In the genomic region with DNA sequence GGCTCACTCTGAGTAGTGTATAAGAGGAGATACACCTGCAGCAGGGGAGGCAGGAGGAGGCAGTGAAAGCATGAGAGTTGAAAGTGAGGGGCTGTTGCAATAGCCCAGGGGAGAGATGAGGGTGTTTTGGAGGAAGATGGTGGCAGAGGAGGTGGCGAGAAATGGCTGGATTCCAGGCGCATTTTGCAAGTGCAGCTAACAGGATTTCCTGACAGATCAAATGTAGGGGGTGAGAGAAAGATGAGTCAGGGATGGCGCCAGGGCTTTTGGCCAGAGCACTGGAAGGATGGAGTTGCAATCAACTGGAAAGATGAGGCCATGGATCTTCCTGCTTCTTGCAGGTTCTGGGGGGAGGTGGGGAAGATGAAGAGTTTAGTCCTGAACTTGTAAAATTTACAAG, we compare ENCODE assay signal across 21 cellular contexts. TPM values are rescaled to one million over a fixed set of nuclear protein-coding genes. Genes with fewer than 3 reads are reported as not detected.
DNase-seq lines count a peak whose midpoint lies in the region; ATAC-seq and TF ChIP-seq lines count a peak whose summit lies in the region.
"Had no signal": no experiment of that assay in that cellular context is flagged by ENCODE, and none has a peak within 500 bp of the region (broad histone marks: within the 10 kb centered on the region; RNA-seq: fewer than 3 reads in every experiment).

No MANE protein-coding gene starts in this region.

- peaks cover 7% of the 10 kb centered on the region; the same call in 1 of the 2 replicates for H3K4me1 ChIP-seq in PC-3 (ENCODE audit: insufficient read depth, low read length)
- H3K4me1 ChIP-seq in fibroblast of lung (ENCODE audit: control insufficient read depth, extremely low read depth, insufficient read depth, low read length), result no peaks in the 10 kb centered on the region

- H3K27ac ChIP-seq in PC-3 (ENCODE audit: low read length) (no peak overlapping the region), fibroblast of lung (ENCODE audit: insufficient read depth, low read length) (no peak overlapping the region)
- H3K27ac ChIP-seq: RWPE1, thyroid gland had no signal

- no peaks in the 10 kb centered on the region for H3K79me2 ChIP-seq in PC-3 (ENCODE audit: low read length)
- no peaks in the 10 kb centered on the region for H3K79me2 ChIP-seq in fibroblast of lung (ENCODE audit: control insufficient read depth, insufficient read depth, low read length)

- H3K9me2 ChIP-seq in PC-3 (replicated peaks; ENCODE audit: low read length), result no peaks in the 10 kb centered on the region

- TF ChIP-seq CTCF in PC-3 (conservative IDR thresholded peaks at IDR 0.05; ENCODE audit: low read depth, low read length) (no peak), fibroblast of lung (conservative IDR thresholded peaks at IDR 0.05 in 1 of 2, IDR thresholded peaks at IDR 0.05 in 1 of 2; ENCODE audit: low read depth in 1 of 2, low read length in 2 of 2) (no peak), omental fat pad (IDR thresholded peaks at IDR 0.05) (no peak)

- ATAC-seq in PC-3, result no peak
- peak; percentile 69 for ATAC-seq in omental fat pad (ENCODE audit: low FRiP score)
- no peak for ATAC-seq in HG03175 (IDR thresholded peaks at IDR 0.05; ENCODE audit: unreplicated experiment)
- ATAC-seq in GM19324 (IDR thresholded peaks at IDR 0.05; ENCODE audit: low FRiP score, unreplicated experiment), result no peak
- ATAC-seq: right cardiac atrium, WTC11 had no signal

- no peaks in the 10 kb centered on the region for H3K9me3 ChIP-seq in PC-3 (ENCODE audit: low read length)
- H3K9me3 ChIP-seq in fibroblast of lung (ENCODE audit: control insufficient read depth, insufficient read depth, low read depth, low read length), result no peaks in the 10 kb centered on the region
- H3K9me3 ChIP-seq: BE2C, thyroid gland had no signal

- no peak overlapping the region for H2AFZ ChIP-seq in PC-3 (ENCODE audit: low read length)
- H2AFZ ChIP-seq in fibroblast of lung (ENCODE audit: low read length), result no peak overlapping the region

- no peak overlapping the region for H3K9ac ChIP-seq in PC-3 (ENCODE audit: low read length)
- no peak overlapping the region for H3K9ac ChIP-seq in fibroblast of lung (ENCODE audit: insufficient read depth, low read length)

- POLR2A ChIA-PET in PC-3 (lab: Charles Lee; ENCODE audit: unreplicated experiment), result no interaction called here

- no peak overlapping the region for H3K4me2 ChIP-seq in PC-3 (ENCODE audit: low read length)
- no peak overlapping the region for H3K4me2 ChIP-seq in fibroblast of lung (ENCODE audit: extremely low read depth, insufficient read depth, low read length)

- no peaks in the 10 kb centered on the region for H4K20me1 ChIP-seq in PC-3 (ENCODE audit: low read length)
- H4K20me1 ChIP-seq in fibroblast of lung (ENCODE audit: control insufficient read depth, extremely low read depth, insufficient read depth, low read length), result no peaks in the 10 kb centered on the region

- no peaks in the 10 kb centered on the region for H3F3A ChIP-seq in PC-3 (ENCODE audit: low read length, unreplicated experiment)

- H3K36me3 ChIP-seq in PC-3 (ENCODE audit: low read depth, low read length) (no peaks in the 10 kb centered on the region), fibroblast of lung (ENCODE audit: control insufficient read depth, insufficient read depth, low read length) (no peaks in the 10 kb centered on the region)
- H3K36me3 ChIP-seq: BE2C, thyroid gland had no signal

- DNase-seq in EH (ENCODE audit: low read depth), result peak; percentile 21
- peak; percentile 14 for DNase-seq in PC-3
- peak; percentile 6 to 55 for DNase-seq in fibroblast of lung (ENCODE audit: low read depth in 2 of 2)
- no peak for DNase-seq in omental fat pad (ENCODE audit: low spot score)
- DNase-seq in activated T-cell treated with anti-CD3 and anti-CD28 coated beads for 4 hours, result no peak
- no peak for DNase-seq in stimulated activated CD4-positive, alpha-beta T cell treated with anti-CD3 and anti-CD28 coated beads, Interleukin-4, amount 100 ng/mL, for 4 hours
- DNase-seq: amniotic stem cell; BE2C; cerebellar nuclear complex; DMS 273 treated with DMSO at 0.1 percent for 48 hours; HCEC 1CT; MM.1S; NCI-H2029; NCI-H526; right cardiac atrium; stimulated activated CD8-positive, alpha-beta memory T cell treated with anti-CD3 and anti-CD28 coated beads, Interleukin-4, amount 100 ng/mL, for 48 hours; thyroid gland had no signal

- intact Hi-C loops in PC-3 (cut with micrococcal nuclease), result no loop called here

- H3K4me3 ChIP-seq in PC-3 (ENCODE audit: low read length) (no peak overlapping the region), fibroblast of lung (replicated peaks in 1 of 4; ENCODE audit: control extremely low read depth in 1 of 4, insufficient read depth in 1 of 4, low read depth in 3 of 4, low read length in 4 of 4) (no peak overlapping the region)
- H3K4me3 ChIP-seq: thyroid gland had no signal

- CTCF ChIA-PET in PC-3 (lab: Charles Lee), result interaction anchor here (0.6 kb wide), 1 partner anchor 73 kb away, joined by 3 read pairs; no protein-coding TSS in a partner anchor

- 0 out of 2 replicates have a peak, but pooled peaks cover 7% of the 10 kb centered on the region for H3K27me3 ChIP-seq in PC-3 (ENCODE audit: low read length)
- peaks cover 8% of the 10 kb centered on the region for H3K27me3 ChIP-seq in fibroblast of lung (ENCODE audit: control insufficient read depth, insufficient read depth, low read length)
- H3K27me3 ChIP-seq: BE2C, thyroid gland had no signal

- no TSS peak for BruUV-seq in PC-3 (replicated peaks; lab: Mats Ljungman, UMichigan)

RNA-seq across cellular contexts. Expression of a gene that starts 16.8 kb away (rescaled TPM):
- not detected in 2 replicates for total RNA-seq in PC-3 (2014; rRNA removed)
- total RNA-seq in fibroblast of lung, result 0.26 TPM in 1 of 2 replicates, not detected in the other
- polyA plus RNA-seq in fibroblast of lung, result 0.09 and 0.15 TPM in 2 replicates
- polyA plus RNA-seq in fibroblast of lung (2012), result 0.20 and 0.58 TPM in 2 replicates
- polyA minus RNA-seq in fibroblast of lung (ENCODE audit: low replicate concordance), result 0.55 TPM in 1 of 2 replicates, not detected in the other
- total RNA-seq in omental fat pad, result 10 to 100 TPM in 1 of 4 donors, 1 to 10 TPM in 3; 2.2 to 18.1 (median 3.4) TPM

Comparison
In these comparisons a context has a peak if more than half of its experiments do, and no peak if none do; other contexts are left out.
1. DNase-seq: peak in EH (single experiment), PC-3 (single experiment) and fibroblast of lung (2 of 2); none in omental fat pad (single experiment), activated T-cell treated with anti-CD3 and anti-CD28 coated beads for 4 hours (single experiment) and stimulated activated CD4-positive, alpha-beta T cell treated with anti-CD3 and anti-CD28 coated beads, Interleukin-4, amount 100 ng/mL, for 4 hours (0 of 2).